Comparison of ENCODE assay signal across 20 cellular contexts in genomic region chr13:75934889-75935288, GRCh38.
DNase-seq lines count a peak whose midpoint lies in the region; ATAC-seq and TF ChIP-seq lines count a peak whose summit lies in the region.
"Had no signal": no experiment of that assay in that cellular context is flagged by ENCODE, and none has a peak within 500 bp of the region (broad histone marks: within the 10 kb centered on the region; RNA-seq: fewer than 3 reads in every experiment).

No MANE protein-coding gene starts in this region.

- no peaks in the 10 kb centered on the region for H3K36me3 ChIP-seq in mammary epithelial cell (ENCODE audit: insufficient read depth, low read length)
- H3K36me3 ChIP-seq in aorta (ENCODE audit: control insufficient read depth in 1 of 2, insufficient read depth in 2 of 2, low read length in 1 of 2): no peaks in the 10 kb centered on the region
- H3K36me3 ChIP-seq: colonic mucosa, HAP-1 had no signal

- 44% methylated on average over 1 of the region's 1 CpG for WGBS in mammary epithelial cell (ENCODE audit: low coverage, missing lambda C conversion rate)
- WGBS in aorta, 2 donors: 63 to 74% methylated on average over 1 of the region's 1 CpG

- TF ChIP-seq CTCF in AG09319 (IDR thresholded peaks at IDR 0.05; ENCODE audit: low read depth, low read length) (no peak), mammary epithelial cell (conservative IDR thresholded peaks at IDR 0.05 in 1 of 2, IDR thresholded peaks at IDR 0.05 in 1 of 2; ENCODE audit: extremely low read depth in 1 of 2, insufficient read depth in 1 of 2, low read depth in 1 of 2, low read length in 2 of 2) (no peak)

- DNase-seq in AG09319 (ENCODE audit: extremely low read depth, low read depth) (peak; percentile 7), HT1080 (ENCODE audit: low read depth) (peak; percentile 53), mammary epithelial cell (peak; percentile 4), kidney glomerular epithelial cell (lab: John Stamatoyannopoulos, UW) (peak; percentile 21), NCI-H2081 (lab: John Stamatoyannopoulos, UW) (no peak), head of caudate nucleus (no peak), aorta (no peak)
- DNase-seq: activated CD4-positive, alpha-beta T cell treated with anti-CD3 and anti-CD28 coated beads for 4 hours; activated effector memory CD4-positive, alpha-beta T cell treated with anti-CD3 and anti-CD28 coated beads, Interleukin-2, amount 50 U/mL, for 16 hours; amygdala; colonic mucosa; DMS79 treated with DMSO at 0.1 percent for 48 hours; left colon; midbrain; NCI-H1417 treated with DMSO at 0.1 percent for 48 hours; RPMI8226; stimulated activated naive CD4-positive, alpha-beta T cell; trophoblast cell had no signal

- dilution Hi-C loops in mammary epithelial cell (cut with HindIII; ENCODE audit: low sequenced_read_pairs): no loop called here

- in situ Hi-C loops in mammary epithelial cell (cut with MboI; ENCODE audit: low sequenced_read_pairs in 2 of 2): no loop called here

- H4K20me1 ChIP-seq in mammary epithelial cell (ENCODE audit: insufficient read depth, low read length): no peaks in the 10 kb centered on the region

- H3K27ac ChIP-seq in mammary epithelial cell (ENCODE audit: insufficient read depth, low read depth, low read length): no peak overlapping the region
- H3K27ac ChIP-seq in aorta (ENCODE audit: low read depth in 1 of 2, low read length in 2 of 2): no peak overlapping the region
- H3K27ac ChIP-seq: colonic mucosa had no signal

- H3K9me3 ChIP-seq in mammary epithelial cell (replicated peaks; ENCODE audit: insufficient read depth, low read length) (no peaks in the 10 kb centered on the region), aorta (ENCODE audit: control insufficient read depth, low read length) (no peaks in the 10 kb centered on the region)
- H3K9me3 ChIP-seq: colonic mucosa, HAP-1 had no signal

- H3K4me2 ChIP-seq in mammary epithelial cell (ENCODE audit: insufficient read depth, low read depth, low read length): no peak overlapping the region

- H3K79me2 ChIP-seq in mammary epithelial cell (ENCODE audit: insufficient read depth, low read length): no peaks in the 10 kb centered on the region

- BruUV-seq in mammary epithelial cell (replicated peaks; lab: Mats Ljungman, UMichigan): no TSS peak

- CTCF ChIA-PET in mammary epithelial cell (lab: Charles Lee; ENCODE audit: low non-redundant PET): no interaction called here

- H3K4me1 ChIP-seq in mammary epithelial cell (ENCODE audit: insufficient read depth, low read length) (no peaks in the 10 kb centered on the region), aorta (ENCODE audit: control insufficient read depth in 1 of 2, insufficient read depth in 2 of 2, low read length in 2 of 2) (no peaks in the 10 kb centered on the region)
- H3K4me1 ChIP-seq: colonic mucosa, HAP-1 had no signal

- intact Hi-C loops in mammary epithelial cell (cut with micrococcal nuclease) (no loop called here), head of caudate nucleus (cut with DNase I) (no loop called here), aorta (cut with DNase I) (no loop called here)

- no peak overlapping the region for H2AFZ ChIP-seq in mammary epithelial cell (ENCODE audit: low read depth, low read length)

- H3K27me3 ChIP-seq in mammary epithelial cell (ENCODE audit: insufficient read depth, low read length) (peaks cover 2% of the 10 kb centered on the region), aorta (ENCODE audit: control insufficient read depth in 1 of 2, insufficient read depth in 2 of 2, low read length in 1 of 2) (no peaks in the 10 kb centered on the region)
- H3K27me3 ChIP-seq: colonic mucosa had no signal

- no peak overlapping the region for H3K9ac ChIP-seq in mammary epithelial cell (ENCODE audit: insufficient read depth, low read length)

- no peak for ATAC-seq in GM21619 (IDR thresholded peaks at IDR 0.05; ENCODE audit: unreplicated experiment)
- ATAC-seq in aorta (ENCODE audit: low FRiP score): no peak
- ATAC-seq: left colon had no signal

- H3K4me3 ChIP-seq in mammary epithelial cell (replicated peaks in 1 of 3; ENCODE audit: insufficient read depth in 1 of 3, low read depth in 2 of 3, low read length in 3 of 3) (no peak overlapping the region), aorta (ENCODE audit: low read length in 2 of 2) (no peak overlapping the region)
- H3K4me3 ChIP-seq: colonic mucosa, HAP-1 had no signal

Comparison
In these comparisons a context has a peak if more than half of its experiments do, and no peak if none do; other contexts are left out.
1. DNase-seq: peak in AG09319 (single experiment), HT1080 (single experiment), mammary epithelial cell (single experiment) and kidney glomerular epithelial cell (single experiment); none in NCI-H2081 (0 of 2), head of caudate nucleus (0 of 42) and aorta (0 of 2).